ENCODE assay signal across 18 cellular contexts in the genomic region with DNA sequence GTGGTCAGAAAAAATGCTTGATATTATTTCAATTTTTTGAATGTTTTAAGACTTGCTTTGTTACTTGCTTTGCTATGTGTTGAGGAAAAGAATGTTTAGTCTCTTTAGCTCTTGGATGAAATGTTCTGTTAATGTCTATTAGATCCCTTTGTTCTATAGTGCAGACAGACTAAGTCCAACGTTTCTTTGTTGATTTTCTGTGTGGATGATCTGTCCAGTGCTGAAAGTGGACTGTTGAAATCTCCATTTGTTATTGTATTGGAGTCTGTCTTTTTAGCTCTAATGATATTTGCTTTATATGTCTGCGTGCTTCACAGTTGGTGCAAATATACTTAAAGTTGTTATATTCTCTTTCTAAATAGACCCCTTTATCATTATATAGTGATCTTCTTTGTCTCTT.
A peak's percentile ranks its signal among the peaks of the same experiment; 100 is the strongest.
DNase-seq lines count a peak whose midpoint lies in the region; ATAC-seq and TF ChIP-seq lines count a peak whose summit lies in the region.
"Had no signal": no experiment of that assay in that cellular context is flagged by ENCODE, and none has a peak within 500 bp of the region (broad histone marks: within the 10 kb centered on the region; RNA-seq: fewer than 3 reads in every experiment).

No MANE protein-coding gene starts in this region.

- H3K27me3 ChIP-seq in SK-N-SH (ENCODE audit: insufficient read depth) (no peaks in the 10 kb centered on the region), liver (ENCODE audit: control insufficient read depth in 4 of 4, insufficient read depth in 4 of 4, low read length in 3 of 4) (peaks cover 0 to 2% (median 0%) of the 10 kb centered on the region in 4 donors)

- no peaks in the 10 kb centered on the region for H3F3A ChIP-seq in SK-N-SH (replicated peaks; ENCODE audit: insufficient read depth)

- no peak overlapping the region for H2AFZ ChIP-seq in SK-N-SH (ENCODE audit: low read depth)

- CTCF ChIA-PET in SK-N-SH (lab: Yijun Ruan, JAX): no interaction called here

- H3K4me1 ChIP-seq in SK-N-SH (ENCODE audit: control insufficient read depth in 1 of 2, insufficient read depth in 2 of 2, low read depth in 1 of 2, low read length in 1 of 2): no peaks in the 10 kb centered on the region
- H3K4me1 ChIP-seq in liver (ENCODE audit: control insufficient read depth in 4 of 4, insufficient read depth in 4 of 4, low read length in 3 of 4): no peaks in the 10 kb centered on the region
- H3K4me1 ChIP-seq: BLaER1 had no signal

- no peaks in the 10 kb centered on the region for H3K79me2 ChIP-seq in SK-N-SH (ENCODE audit: insufficient read depth)

- TF ChIP-seq CTCF in SK-N-SH (IDR thresholded peaks at IDR 0.05): no peak
- no peak for TF ChIP-seq CTCF in choroid plexus epithelial cell (conservative IDR thresholded peaks at IDR 0.05; ENCODE audit: low read depth, low read length)
- no peak for TF ChIP-seq CTCF in liver (IDR thresholded peaks at IDR 0.05; ENCODE audit: low read depth, low read length, missing input control)

- TF ChIP-seq RAD21 in SK-N-SH (IDR thresholded peaks at IDR 0.05; ENCODE audit: low read length) (no peak), liver (IDR thresholded peaks at IDR 0.05) (no peak)

- POLR2A ChIA-PET in SK-N-SH (lab: Yijun Ruan, JAX): no interaction called here

- H3K9me2 ChIP-seq in SK-N-SH: no peaks in the 10 kb centered on the region

- H3K27ac ChIP-seq in SK-N-SH (ENCODE audit: low read depth in 2 of 2, low read length in 1 of 2): no peak overlapping the region
- H3K27ac ChIP-seq in liver (ENCODE audit: low read depth in 1 of 2, low read length in 2 of 2): no peak overlapping the region
- H3K27ac ChIP-seq: 22Rv1, BLaER1, HL-60 had no signal

- no peak for TF ChIP-seq EP300 in SK-N-SH (IDR thresholded peaks at IDR 0.05; ENCODE audit: borderline replicate concordance in 1 of 2, low read depth in 1 of 2, low read length in 1 of 2)

- WGBS in SK-N-SH (ENCODE audit: low lambda C conversion rate): 0% methylated on average over 2 of the region's 2 CpGs
- 43% methylated on average over 2 of the region's 2 CpGs for WGBS in liver

- H3K4me3 ChIP-seq in SK-N-SH (ENCODE audit: low read depth in 2 of 2, low read length in 1 of 2): no peak overlapping the region
- no peak overlapping the region for H3K4me3 ChIP-seq in choroid plexus epithelial cell (ENCODE audit: low read depth, low read length)
- H3K4me3 ChIP-seq in liver (ENCODE audit: low read depth in 1 of 3, low read length in 3 of 3): no peak overlapping the region
- H3K4me3 ChIP-seq: BLaER1 had no signal

- H3K9me3 ChIP-seq in SK-N-SH: no peaks in the 10 kb centered on the region
- H3K9me3 ChIP-seq in liver (ENCODE audit: control insufficient read depth in 4 of 4, low read length in 3 of 4): peaks cover 0 to 4% (median under 1%) of the 10 kb centered on the region in 4 donors

- H3K9ac ChIP-seq in SK-N-SH (no peak overlapping the region), liver (ENCODE audit: low read depth in 1 of 2, low read length in 2 of 2) (no peak overlapping the region)
- H3K9ac ChIP-seq: BLaER1 had no signal

- no peak for DNase-seq in SK-N-SH
- peak; percentile 2 for DNase-seq in choroid plexus epithelial cell (ENCODE audit: low read depth)
- no peak for DNase-seq in NCI-H146 treated with DMSO at 0.1 percent for 48 hours (lab: John Stamatoyannopoulos, UW; ENCODE audit: unreplicated experiment)
- DNase-seq in middle frontal gyrus (ENCODE audit: extremely low spot score, low spot score): no peak
- DNase-seq: CD4-positive, alpha-beta memory T cell; DMS153; DMS79; GDM1; GOT3; H7; IMR-90 had no signal

- no peak overlapping the region for H3K4me2 ChIP-seq in SK-N-SH
- H3K4me2 ChIP-seq: BLaER1 had no signal

- no peaks in the 10 kb centered on the region for H3K36me3 ChIP-seq in SK-N-SH (replicated peaks in 1 of 2; ENCODE audit: control insufficient read depth in 1 of 2, insufficient read depth in 2 of 2, low read length in 1 of 2)
- H3K36me3 ChIP-seq in liver (ENCODE audit: control insufficient read depth in 4 of 4, insufficient read depth in 3 of 4, low read depth in 1 of 4, low read length in 3 of 4): no peaks in the 10 kb centered on the region
- H3K36me3 ChIP-seq: BLaER1 had no signal

- ATAC-seq in SK-N-SH treated with all-trans-retinoic acid at 6 μM for 48 hours (no peak), HG02840 (IDR thresholded peaks at IDR 0.05; ENCODE audit: low FRiP score, unreplicated experiment) (no peak)

- no peaks in the 10 kb centered on the region for H4K20me1 ChIP-seq in SK-N-SH (ENCODE audit: insufficient read depth)
- H4K20me1 ChIP-seq: BLaER1 had no signal

TF ChIP-seq in SK-N-SH, 30 proteins besides CTCF, POLR2A, EP300 and RAD21 (continues in another document):
- TF ChIP-seq SMC3 (IDR thresholded peaks at IDR 0.05; ENCODE audit: low read depth, low read length): no peak

TF ChIP-seq in SK-N-SH treated with all-trans-retinoic acid at 6 μM for 48 hours, 23 proteins besides CTCF, POLR2A, EP300 and RAD21:
- TF ChIP-seq TCF4 (CRISPR knock-in tag; IDR thresholded peaks at IDR 0.05; ENCODE audit: borderline replicate concordance) (no peak), GLIS3 (CRISPR knock-in tag; IDR thresholded peaks at IDR 0.05) (no peak), ARNTL (CRISPR knock-in tag; IDR thresholded peaks at IDR 0.05; ENCODE audit: borderline replicate concordance, low read depth) (no peak), SNAI2 (CRISPR knock-in tag; IDR thresholded peaks at IDR 0.05) (no peak), TOX (CRISPR knock-in tag; IDR thresholded peaks at IDR 0.05; ENCODE audit: borderline replicate concordance) (no peak), OSR1 (CRISPR knock-in tag; IDR thresholded peaks at IDR 0.05) (no peak)
- TF ChIP-seq, protein P1, sequence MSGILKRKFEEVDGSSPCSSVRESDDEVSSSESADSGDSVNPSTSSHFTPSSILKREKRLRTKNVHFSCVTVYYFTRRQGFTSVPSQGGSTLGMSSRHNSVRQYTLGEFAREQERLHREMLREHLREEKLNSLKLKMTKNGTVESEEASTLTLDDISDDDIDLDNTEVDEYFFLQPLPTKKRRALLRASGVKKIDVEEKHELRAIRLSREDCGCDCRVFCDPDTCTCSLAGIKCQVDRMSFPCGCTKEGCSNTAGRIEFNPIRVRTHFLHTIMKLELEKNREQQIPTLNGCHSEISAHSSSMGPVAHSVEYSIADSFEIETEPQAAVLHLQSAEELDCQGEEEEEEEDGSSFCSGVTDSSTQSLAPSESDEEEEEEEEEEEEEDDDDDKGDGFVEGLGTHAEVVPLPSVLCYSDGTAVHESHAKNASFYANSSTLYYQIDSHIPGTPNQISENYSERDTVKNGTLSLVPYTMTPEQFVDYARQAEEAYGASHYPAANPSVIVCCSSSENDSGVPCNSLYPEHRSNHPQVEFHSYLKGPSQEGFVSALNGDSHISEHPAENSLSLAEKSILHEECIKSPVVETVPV (CRISPR knock-in tag; IDR thresholded peaks at IDR 0.05): no peak
TF ChIP-seq in SK-N-SH treated with all-trans-retinoic acid at 6 μM for 48 hours: peak in this region for 0.

TF ChIP-seq in PFSK-1, 5 proteins besides CTCF, POLR2A, EP300 and RAD21 (continues in another document):
- TF ChIP-seq REST (IDR thresholded peaks at IDR 0.05; ENCODE audit: insufficient read depth in 1 of 2, low read depth in 2 of 2, low read length in 2 of 2): peak; percentile 66 to 87

TF ChIP-seq in liver, 16 proteins besides CTCF, POLR2A, EP300 and RAD21 (continues in another document):
- no peak for TF ChIP-seq SP1 (IDR thresholded peaks at IDR 0.05)
- TF ChIP-seq, protein P2, sequence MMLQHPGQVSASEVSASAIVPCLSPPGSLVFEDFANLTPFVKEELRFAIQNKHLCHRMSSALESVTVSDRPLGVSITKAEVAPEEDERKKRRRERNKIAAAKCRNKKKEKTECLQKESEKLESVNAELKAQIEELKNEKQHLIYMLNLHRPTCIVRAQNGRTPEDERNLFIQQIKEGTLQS (IDR thresholded peaks at IDR 0.05): no peak
- no peak for TF ChIP-seq EGR1 (IDR thresholded peaks at IDR 0.05; ENCODE audit: low read depth in 2 of 2)
- TF ChIP-seq REST (IDR thresholded peaks at IDR 0.05): peak; percentile 50
- no peak for TF ChIP-seq YY1 (IDR thresholded peaks at IDR 0.05)
- TF ChIP-seq FOXA1 (IDR thresholded peaks at IDR 0.05): no peak
- no peak for TF ChIP-seq JUND (IDR thresholded peaks at IDR 0.05)
- no peak for TF ChIP-seq GABPA (IDR thresholded peaks at IDR 0.05 in 1 of 2, conservative IDR thresholded peaks at IDR 0.05 in 1 of 2)
